Comparison of ENCODE assay signal across 14 cellular contexts in genomic region chr15:47331796-47332480, GRCh38.
DNase-seq lines count a peak whose midpoint lies in the region; ATAC-seq, FAIRE-seq and TF ChIP-seq lines count a peak whose summit lies in the region.
"Had no signal": no experiment of that assay in that cellular context is flagged by ENCODE, and none has a peak within 500 bp of the region (broad histone marks: within the 10 kb centered on the region; RNA-seq: fewer than 3 reads in every experiment).

No MANE protein-coding gene starts in this region.

- H3F3A ChIP-seq in SK-N-SH (replicated peaks; ENCODE audit: insufficient read depth), result no peaks in the 10 kb centered on the region

- H3K9me3 ChIP-seq in AG04450 (ENCODE audit: control insufficient read depth, insufficient read depth, low read length), result no peaks in the 10 kb centered on the region
- no peaks in the 10 kb centered on the region for H3K9me3 ChIP-seq in astrocyte (ENCODE audit: insufficient read depth, low read depth, low read length)
- H3K9me3 ChIP-seq in left lung, result peaks cover 0 to under 1% of the 10 kb centered on the region in 2 donors
- H3K9me3 ChIP-seq in SK-N-SH, result no peaks in the 10 kb centered on the region

- no peak overlapping the region for H3K4me3 Mint-ChIP-seq in astrocyte (ENCODE audit: unreplicated experiment)
- H3K4me3 Mint-ChIP-seq: activated T-helper 17 cell treated with anti-CD3 and anti-CD28 coated beads, Interleukin-2, amount 50 U/mL, for 72 hours; CD4-positive, CD25-positive, alpha-beta regulatory T cell had no signal

- H3K27me3 ChIP-seq in AG04450 (ENCODE audit: control insufficient read depth, insufficient read depth, low read length) (no peaks in the 10 kb centered on the region), astrocyte (ENCODE audit: insufficient read depth, low read length) (no peaks in the 10 kb centered on the region), left lung (no peaks in the 10 kb centered on the region), SK-N-SH (ENCODE audit: insufficient read depth) (no peaks in the 10 kb centered on the region)

- intact Hi-C loops in left lung (cut with DNase I), result no loop called here

- no peaks in the 10 kb centered on the region for H3K36me3 ChIP-seq in astrocyte (ENCODE audit: insufficient read depth, low read length)
- H3K36me3 ChIP-seq in left lung, result no peaks in the 10 kb centered on the region
- no peaks in the 10 kb centered on the region for H3K36me3 ChIP-seq in SK-N-SH (replicated peaks in 1 of 2; ENCODE audit: control insufficient read depth in 1 of 2, insufficient read depth in 2 of 2, low read length in 1 of 2)

- H3K4me3 ChIP-seq in AG04450 (ENCODE audit: low read depth, low read length) (peak overlapping the region; percentile 21; the same call in 1 of the 2 replicates), LNCaP clone FGC (ENCODE audit: low read depth, low read length) (no peak overlapping the region), astrocyte (ENCODE audit: insufficient read depth, low read depth, low read length) (no peak overlapping the region), left lung (no peak overlapping the region), SK-N-SH (ENCODE audit: low read depth in 2 of 2, low read length in 1 of 2) (no peak overlapping the region)

- H3K79me2 ChIP-seq in astrocyte (ENCODE audit: insufficient read depth, low read length), result no peaks in the 10 kb centered on the region
- H3K79me2 ChIP-seq in SK-N-SH (ENCODE audit: insufficient read depth), result no peaks in the 10 kb centered on the region

- H3K9ac ChIP-seq in astrocyte (ENCODE audit: low read length) (no peak overlapping the region), SK-N-SH (no peak overlapping the region)
- H3K9ac ChIP-seq: KMS-11 had no signal

- no peaks in the 10 kb centered on the region for H3K4me1 ChIP-seq in astrocyte (ENCODE audit: insufficient read depth, low read length)
- H3K4me1 ChIP-seq in left lung, result no peaks in the 10 kb centered on the region
- peaks cover 5 to 9% of the 10 kb centered on the region in 2 experiments; a peak in 2 of 4 replicates for H3K4me1 ChIP-seq in SK-N-SH (ENCODE audit: control insufficient read depth in 1 of 2, insufficient read depth in 2 of 2, low read depth in 1 of 2, low read length in 1 of 2)

- peak overlapping the region; percentile 85 for H3K27ac Mint-ChIP-seq in astrocyte (ENCODE audit: unreplicated experiment)
- H3K27ac Mint-ChIP-seq: activated T-helper 17 cell treated with anti-CD3 and anti-CD28 coated beads, Interleukin-2, amount 50 U/mL, for 72 hours; CD4-positive, CD25-positive, alpha-beta regulatory T cell had no signal

- H3K4me1 Mint-ChIP-seq in astrocyte (ENCODE audit: low read depth, unreplicated experiment), result peaks cover 40% of the 10 kb centered on the region
- H3K4me1 Mint-ChIP-seq: activated T-helper 17 cell treated with anti-CD3 and anti-CD28 coated beads, Interleukin-2, amount 50 U/mL, for 72 hours; CD4-positive, CD25-positive, alpha-beta regulatory T cell had no signal

- no peak overlapping the region for H2AFZ ChIP-seq in astrocyte (ENCODE audit: low read depth, low read length)
- H2AFZ ChIP-seq in SK-N-SH (ENCODE audit: low read depth), result no peak overlapping the region

- TF ChIP-seq CTCF in AG04450 (IDR thresholded peaks at IDR 0.05; ENCODE audit: low read depth, low read length), result no peak
- TF ChIP-seq CTCF in LNCaP clone FGC (IDR thresholded peaks at IDR 0.05; ENCODE audit: control insufficient read depth, extremely low read depth, insufficient read depth), result no peak
- TF ChIP-seq CTCF in astrocyte (IDR thresholded peaks at IDR 0.05; ENCODE audit: insufficient read depth, low read depth, low read length), result no peak
- no peak for TF ChIP-seq CTCF in left lung (IDR thresholded peaks at IDR 0.05)
- no peak for TF ChIP-seq CTCF in SK-N-SH (IDR thresholded peaks at IDR 0.05)

- peak overlapping the region; percentile 68 for H3K27ac ChIP-seq in AG04450 (ENCODE audit: low read depth, low read length)
- no peak overlapping the region for H3K27ac ChIP-seq in astrocyte (ENCODE audit: low read depth, low read length)
- peak overlapping the region; percentile 51 to 52 for H3K27ac ChIP-seq in left lung
- H3K27ac ChIP-seq in SK-N-SH (ENCODE audit: low read depth in 2 of 2, low read length in 1 of 2), result no peak overlapping the region
- H3K27ac ChIP-seq: KMS-11 had no signal

- POLR2A ChIA-PET in AG04450 (lab: Yijun Ruan, JAX) (interaction anchor here (0.7 to 1.6 kb wide), 2 partner anchors 52 to 789 kb away, joined by 3 to 7 read pairs; no protein-coding TSS in a partner anchor), SK-N-SH (lab: Yijun Ruan, JAX) (no interaction called here)

- FAIRE-seq in astrocyte (lab: Jason Lieb, UNC), result no peak

- no peak overlapping the region for H3K4me2 ChIP-seq in astrocyte (ENCODE audit: low read length)
- H3K4me2 ChIP-seq in SK-N-SH, result no peak overlapping the region
- H3K4me2 ChIP-seq: KMS-11 had no signal

- TF ChIP-seq RAD21 in SK-N-SH (IDR thresholded peaks at IDR 0.05; ENCODE audit: low read length), result no peak

- 59% methylated on average over 6 of the region's 6 CpGs for WGBS in SK-N-SH (ENCODE audit: low lambda C conversion rate)

- TF ChIP-seq EP300 in SK-N-SH (IDR thresholded peaks at IDR 0.05; ENCODE audit: borderline replicate concordance in 1 of 2, low read depth in 1 of 2, low read length in 1 of 2), result no peak

- no peaks in the 10 kb centered on the region for H3K9me2 ChIP-seq in SK-N-SH

- H4K20me1 ChIP-seq in astrocyte (ENCODE audit: insufficient read depth, low read length) (no peaks in the 10 kb centered on the region), SK-N-SH (ENCODE audit: insufficient read depth) (no peaks in the 10 kb centered on the region)

- H3K36me3 Mint-ChIP-seq in astrocyte (ENCODE audit: low read depth, unreplicated experiment), result no peaks in the 10 kb centered on the region
- H3K36me3 Mint-ChIP-seq: CD4-positive, CD25-positive, alpha-beta regulatory T cell had no signal

- DNase-seq in AG04450 (ENCODE audit: low read depth, low spot score), result peak; percentile 49
- DNase-seq in LNCaP clone FGC (ENCODE audit: low read depth), result peak; percentile 89
- peak; percentile 8 for DNase-seq in astrocyte (ENCODE audit: low read depth)
- peak in 1 of 2 donors; percentile 32 for DNase-seq in left lung
- DNase-seq in activated CD4-positive, CD25-positive, alpha-beta regulatory T cell (lab: John Stamatoyannopoulos, UW), result no peak
- DNase-seq in SK-N-SH, result no peak
- DNase-seq in amniotic stem cell (lab: John Stamatoyannopoulos, UW), result no peak
- DNase-seq: CD4-positive, CD25-positive, alpha-beta regulatory T cell; effector CD8-positive, alpha-beta T cell; kidney glomerular epithelial cell; posterior cingulate gyrus had no signal

- peaks cover 3% of the 10 kb centered on the region for H3K27me3 Mint-ChIP-seq in astrocyte (ENCODE audit: low read depth, unreplicated experiment)
- H3K27me3 Mint-ChIP-seq: activated T-helper 17 cell treated with anti-CD3 and anti-CD28 coated beads, Interleukin-2, amount 50 U/mL, for 72 hours; CD4-positive, CD25-positive, alpha-beta regulatory T cell had no signal

- H3K9me3 Mint-ChIP-seq in astrocyte (ENCODE audit: unreplicated experiment), result no peaks in the 10 kb centered on the region

- ATAC-seq in left lung (peak; percentile 89), GM21737 (IDR thresholded peaks at IDR 0.05; ENCODE audit: unreplicated experiment) (no peak)
- ATAC-seq: activated T-helper 17 cell treated with anti-CD3 and anti-CD28 coated beads, Interleukin-2, amount 50 U/mL, for 72 hours had no signal

- CTCF ChIA-PET in AG04450 (lab: Charles Lee), result interaction anchor here (0.6 to 2.4 kb wide), 3 partner anchors 41 to 77 kb away, joined by 3 to 8 read pairs (median 7); no protein-coding TSS in a partner anchor
- CTCF ChIA-PET in SK-N-SH (lab: Yijun Ruan, JAX), result interaction anchor here (0.9 to 1.5 kb wide), 2 partner anchors 30 to 656 kb away, joined by 3 read pairs; no protein-coding TSS in a partner anchor

TF ChIP-seq in SK-N-SH, 30 proteins besides CTCF, POLR2A, EP300 and RAD21 (continues in another document):
- TF ChIP-seq FOSL2 (IDR thresholded peaks at IDR 0.05; ENCODE audit: borderline replicate concordance, low read depth) (no peak), TEAD4 (IDR thresholded peaks at IDR 0.05; ENCODE audit: borderline replicate concordance, insufficient read depth) (no peak), EZH2phosphoT487 (IDR thresholded peaks at IDR 0.05; ENCODE audit: borderline replicate concordance, low read depth) (no peak), MAX (IDR thresholded peaks at IDR 0.05; ENCODE audit: low read depth) (no peak), USF2 (IDR thresholded peaks at IDR 0.05; ENCODE audit: borderline replicate concordance, low read depth, low read length) (no peak), ELF1 (IDR thresholded peaks at IDR 0.05) (no peak)

Comparison
In these comparisons a context has a peak if more than half of its experiments do, and no peak if none do; other contexts are left out.
1. DNase-seq: peak in AG04450 (single experiment), LNCaP clone FGC (single experiment) and astrocyte (single experiment); none in activated CD4-positive, CD25-positive, alpha-beta regulatory T cell (0 of 4), SK-N-SH (single experiment) and amniotic stem cell (single experiment).
2. H3K27ac ChIP-seq: peak in AG04450 (single experiment) and left lung (2 of 2); none in astrocyte (single experiment) and SK-N-SH (0 of 2).